In genomic region chr7:194257-194995, GRCh38 we compare ENCODE assay signal across 8 cellular contexts.
A peak's percentile ranks its signal among the peaks of the same experiment; 100 is the strongest.
DNase-seq lines count a peak whose midpoint lies in the region; ATAC-seq and TF ChIP-seq lines count a peak whose summit lies in the region.

No MANE protein-coding gene starts in this region.

- in situ Hi-C loops in brain microvascular endothelial cell (cut with HindIII; ENCODE audit: low pct_ligation_motif_present, low sequenced_read_pairs) = no loop called here

- peak overlapping the region; percentile 38 to 84 (median 63) for H3K9ac ChIP-seq in subcutaneous abdominal adipose tissue (ENCODE audit: low read length in 5 of 5)

- peak; percentile 22 for DNase-seq in HCEC 1CT
- peak; percentile 55 for DNase-seq in brain microvascular endothelial cell
- DNase-seq in kidney tubule cell (ENCODE audit: low spot score) = peak; percentile 47
- no peak for DNase-seq in SKM-1 (lab: John Stamatoyannopoulos, UW; ENCODE audit: unreplicated experiment)
- DNase-seq in activated CD4-positive, alpha-beta T cell treated with anti-CD3 and anti-CD28 coated beads for 48 hours = no peak

- ATAC-seq in GM18517 (IDR thresholded peaks at IDR 0.05; ENCODE audit: unreplicated experiment) = no peak
- no peak for ATAC-seq in HG03571 (IDR thresholded peaks at IDR 0.05; ENCODE audit: unreplicated experiment)

- no peaks in the 10 kb centered on the region for H3K27me3 ChIP-seq in brain microvascular endothelial cell (replicated peaks)
- no peaks in the 10 kb centered on the region for H3K27me3 ChIP-seq in subcutaneous abdominal adipose tissue (ENCODE audit: control insufficient read depth in 5 of 5, insufficient read depth in 4 of 5, low read length in 5 of 5)

- H3K4me1 ChIP-seq in subcutaneous abdominal adipose tissue (ENCODE audit: control insufficient read depth in 5 of 5, insufficient read depth in 5 of 5, low read length in 5 of 5) = peaks cover 12 to 51% (median 43%) of the 10 kb centered on the region in 5 donors

- peak overlapping the region; percentile 25 for H3K27ac ChIP-seq in brain microvascular endothelial cell
- H3K27ac ChIP-seq in subcutaneous abdominal adipose tissue (ENCODE audit: low read depth, low read length) = peak overlapping the region; percentile 74

- H3K4me3 ChIP-seq in brain microvascular endothelial cell (ENCODE audit: low read depth, low read length) (peak overlapping the region; percentile 91), subcutaneous abdominal adipose tissue (ENCODE audit: low read depth in 1 of 5, low read length in 5 of 5) (peak overlapping the region; percentile 67 to 80 (median 73))

- no peak for TF ChIP-seq CTCF in brain microvascular endothelial cell (IDR thresholded peaks at IDR 0.05; ENCODE audit: low read depth, low read length, missing control alignments)

- no peaks in the 10 kb centered on the region for H3K9me3 ChIP-seq in subcutaneous abdominal adipose tissue (ENCODE audit: control insufficient read depth in 5 of 5, low read length in 5 of 5)

- H3K36me3 ChIP-seq in brain microvascular endothelial cell (replicated peaks) = peaks cover 45% of the 10 kb centered on the region
- H3K36me3 ChIP-seq in subcutaneous abdominal adipose tissue (ENCODE audit: control insufficient read depth in 5 of 5, insufficient read depth in 5 of 5, low read length in 5 of 5) = peaks cover 0 to 41% (median 36%) of the 10 kb centered on the region in 5 donors

Comparison
In these comparisons a context has a peak if more than half of its experiments do, and no peak if none do; other contexts are left out.
1. DNase-seq: peak in HCEC 1CT (single experiment), brain microvascular endothelial cell (single experiment) and kidney tubule cell (single experiment); none in SKM-1 (single experiment) and activated CD4-positive, alpha-beta T cell treated with anti-CD3 and anti-CD28 coated beads for 48 hours (single experiment).